In genomic region chr2:12452211-12452610, GRCh38 we compare ENCODE assay signal across 10 cellular contexts.
A peak's percentile ranks its signal among the peaks of the same experiment; 100 is the strongest.
DNase-seq lines count a peak whose midpoint lies in the region; FAIRE-seq and TF ChIP-seq lines count a peak whose summit lies in the region.
"Had no signal": no experiment of that assay in that cellular context is flagged by ENCODE, and none has a peak within 500 bp of the region (broad histone marks: within the 10 kb centered on the region; RNA-seq: fewer than 3 reads in every experiment).

No MANE protein-coding gene starts in this region.

- peaks cover 25% of the 10 kb centered on the region for H3F3A ChIP-seq in PC-9 (ENCODE audit: insufficient read depth, low read depth)

- no peak overlapping the region for H3K9ac ChIP-seq in parathyroid adenoma

- no peaks in the 10 kb centered on the region for H4K20me1 ChIP-seq in PC-9 (ENCODE audit: insufficient read depth)

- H2AFZ ChIP-seq in PC-9, result peak overlapping the region; percentile 50; the same call in 1 of the 2 replicates
- H2AFZ ChIP-seq in parathyroid adenoma, result peak overlapping the region; percentile 69

- H3K4me2 ChIP-seq in PC-9 (peak overlapping the region; percentile 68), parathyroid adenoma (ENCODE audit: low read length) (peak overlapping the region; percentile 39)

- in situ Hi-C loops in HAP-1 (cut with MboI; ENCODE audit: low sequenced_read_pairs), result no loop called here

- H3K79me2 ChIP-seq in PC-9 (ENCODE audit: low read depth) (no peaks in the 10 kb centered on the region), parathyroid adenoma (no peaks in the 10 kb centered on the region)

- TF ChIP-seq POLR2A in GM12891 (IDR thresholded peaks at IDR 0.05; ENCODE audit: low read depth, low read length), result no peak

- peak overlapping the region; percentile 27; the same call in 1 of the 2 replicates for H3K4me3 ChIP-seq in PC-9
- no peak overlapping the region for H3K4me3 ChIP-seq in choroid plexus epithelial cell (ENCODE audit: low read depth, low read length)
- peak overlapping the region; percentile 18 for H3K4me3 ChIP-seq in parathyroid adenoma (ENCODE audit: low read depth, low read length)
- H3K4me3 ChIP-seq in HAP-1, result no peak overlapping the region
- H3K4me3 ChIP-seq: mucosa of descending colon had no signal

- POLR2A ChIA-PET in PC-9 (lab: Charles Lee; ENCODE audit: unreplicated experiment) (no interaction called here), HEK293T (lab: Yijun Ruan, JAX) (no interaction called here)

- BruUV-seq in PC-9 (replicated peaks; lab: Mats Ljungman, UMichigan), result no TSS peak

- H3K36me3 ChIP-seq in PC-9 (ENCODE audit: low read depth), result no peaks in the 10 kb centered on the region
- H3K36me3 ChIP-seq in parathyroid adenoma (ENCODE audit: control insufficient read depth, insufficient read depth, low read length), result no peaks in the 10 kb centered on the region
- H3K36me3 ChIP-seq in HAP-1 (replicated peaks), result no peaks in the 10 kb centered on the region

- TF ChIP-seq CTCF in PC-9 (conservative IDR thresholded peaks at IDR 0.05) (no peak), choroid plexus epithelial cell (conservative IDR thresholded peaks at IDR 0.05; ENCODE audit: low read depth, low read length) (no peak), parathyroid adenoma (IDR thresholded peaks at IDR 0.05) (no peak)

- no peak for FAIRE-seq in GM12891 (lab: Jason Lieb, UNC)
- FAIRE-seq: TTC549 had no signal

- DNase-seq in GM12891 (ENCODE audit: insufficient read length, low spot score) (no peak), PC-9 (peak in 1 of 2 experiments; percentile 39), choroid plexus epithelial cell (ENCODE audit: low read depth) (peak; percentile 89), HEK293T (ENCODE audit: extremely low spot score) (no peak), glomerular visceral epithelial cell (ENCODE audit: extremely low spot score) (no peak), HAP-1 (ENCODE audit: low spot score in 2 of 2) (no peak), NCI-H1417 treated with DMSO at 0.1 percent for 48 hours (lab: John Stamatoyannopoulos, UW) (no peak)
- DNase-seq: mucosa of descending colon had no signal

- intact Hi-C loops in PC-9 (cut with micrococcal nuclease; ENCODE audit: unreplicated experiment), result no loop called here

- no peaks in the 10 kb centered on the region for H3K9me2 ChIP-seq in PC-9 (ENCODE audit: insufficient read depth)

- CTCF ChIA-PET in PC-9 (lab: Charles Lee) (no interaction called here), HEK293T (lab: Yijun Ruan, JAX) (interaction anchor here (0.6 kb wide), 2 partner anchors 99 to 584 kb away, joined by 3 read pairs; no protein-coding TSS in a partner anchor)

- H3K4me1 ChIP-seq in PC-9 (replicated peaks; ENCODE audit: insufficient read depth) (peaks cover 36% of the 10 kb centered on the region), parathyroid adenoma (peaks cover 16% of the 10 kb centered on the region), HAP-1 (no peaks in the 10 kb centered on the region)

- H3K27ac ChIP-seq in PC-9 (peak overlapping the region; percentile 55), parathyroid adenoma (peak overlapping the region; percentile 68)

- no peaks in the 10 kb centered on the region for H3K27me3 ChIP-seq in PC-9 (ENCODE audit: insufficient read depth, low read depth)
- no peaks in the 10 kb centered on the region for H3K27me3 ChIP-seq in parathyroid adenoma (ENCODE audit: control insufficient read depth, insufficient read depth, low read length)
- no peaks in the 10 kb centered on the region for H3K27me3 ChIP-seq in HAP-1 (ENCODE audit: low read depth)

- H3K9me3 ChIP-seq in PC-9 (ENCODE audit: insufficient read depth, low read depth), result no peaks in the 10 kb centered on the region
- no peaks in the 10 kb centered on the region for H3K9me3 ChIP-seq in parathyroid adenoma (ENCODE audit: control insufficient read depth, low read length)
- H3K9me3 ChIP-seq in HAP-1, result no peaks in the 10 kb centered on the region
- H3K9me3 ChIP-seq: mucosa of descending colon had no signal

TF ChIP-seq in GM12891, 5 proteins besides CTCF, POLR2A, EP300 and RAD21:
- TF ChIP-seq SPI1 (IDR thresholded peaks at IDR 0.05; ENCODE audit: low read depth, low read length), result peak; percentile 82
- TF ChIP-seq PAX5 (IDR thresholded peaks at IDR 0.05; ENCODE audit: insufficient read depth, low read length, severe bottlenecking), result no peak

TF ChIP-seq in HEK293T, 16 proteins besides CTCF, POLR2A, EP300 and RAD21:
- TF ChIP-seq L3MBTL2 (conservative IDR thresholded peaks at IDR 0.05) (no peak), ZNF384 (IDR thresholded peaks at IDR 0.05) (no peak), BHLHE40 (IDR thresholded peaks at IDR 0.05; ENCODE audit: borderline replicate concordance) (no peak), SP1 (IDR thresholded peaks at IDR 0.05) (no peak), TARDBP (IDR thresholded peaks at IDR 0.05) (no peak), FOXM1 (IDR thresholded peaks at IDR 0.05; ENCODE audit: borderline replicate concordance) (no peak), PKNOX1 (IDR thresholded peaks at IDR 0.05) (no peak), FOXA1 (IDR thresholded peaks at IDR 0.05) (no peak), ELF4 (IDR thresholded peaks at IDR 0.05) (no peak), HDGF (IDR thresholded peaks at IDR 0.05; ENCODE audit: borderline replicate concordance) (no peak), ARNT (IDR thresholded peaks at IDR 0.05) (no peak), SUZ12 (IDR thresholded peaks at IDR 0.05) (no peak), FOXK2 (IDR thresholded peaks at IDR 0.05) (no peak)

Comparison
In these comparisons a context has a peak if more than half of its experiments do, and no peak if none do; other contexts are left out.
1. H3K4me3 ChIP-seq: peak in PC-9 (single experiment) and parathyroid adenoma (single experiment); none in choroid plexus epithelial cell (single experiment) and HAP-1 (single experiment).